In genomic region chr20:44173846-44174245, GRCh38 we compare ENCODE assay signal across 18 cellular contexts. TPM values are rescaled to one million over a fixed set of nuclear protein-coding genes. Genes with fewer than 3 reads are reported as not detected.
"Had no signal": no experiment of that assay in that cellular context is flagged by ENCODE, and none has a peak within 500 bp of the region (broad histone marks: within the 10 kb centered on the region; RNA-seq: fewer than 3 reads in every experiment).

No MANE protein-coding gene starts in this region.

- H3K4me3 ChIP-seq: spleen, vagina had no signal

- H3K27ac ChIP-seq: spleen, vagina had no signal

- H3K36me3 ChIP-seq: spleen, vagina had no signal

- H3K9me3 ChIP-seq: spleen, vagina had no signal

- ATAC-seq: activated CD4-positive, alpha-beta T cell treated with anti-CD3 and anti-CD28 coated beads for 36 hours; activated CD8-positive, alpha-beta memory T cell treated with anti-CD3 and anti-CD28 coated beads, Interleukin-2, amount 10 ng/mL, durations not matched to agents 7 days and 5 days; effector memory CD8-positive, alpha-beta T cell; right cardiac atrium; stimulated activated memory B cell treated with anti-CD40 and anti-IgM and Interleukin-4, amounts not matched to agents 10 μg/mL and 1 μg/mL and 100 μg/mL, for 72 hours; WTC11 had no signal

- H3K27me3 ChIP-seq: vagina had no signal

- DNase-seq: activated CD4-positive, alpha-beta memory T cell treated with anti-CD3 and anti-CD28 coated beads, Interleukin-2, amount 10 ng/mL, durations not matched to agents 7 days and 5 days; activated CD4-positive, alpha-beta T cell treated with anti-CD3 and anti-CD28 coated beads for 36 hours; activated CD8-positive, alpha-beta memory T cell treated with anti-CD3 and anti-CD28 coated beads, Interleukin-2, amount 10 ng/mL, durations not matched to agents 7 days and 5 days; amniotic stem cell; dermis blood vessel endothelial cell; effector memory CD8-positive, alpha-beta T cell; hypothalamus; occipital lobe; right cardiac atrium; spleen; stimulated activated CD4-positive, alpha-beta T cell treated with anti-CD3 and anti-CD28 coated beads, Interleukin-4, amount 100 ng/mL, for 4 hours; SW 1271 had no signal

RNA-seq across cellular contexts. Expression of gene JPH2, which starts 13.1 kb away (rescaled TPM):
- total RNA-seq: activated CD8-positive, alpha-beta memory T cell treated with anti-CD3 and anti-CD28 coated beads, Interleukin-2, amount 10 ng/mL, durations not matched to agents 7 days and 5 days; lung microvascular endothelial cell; T-helper 2 cell treated with Interferon-gamma antibody and Interleukin-4, amounts not matched to agents 100 ng/mL and 5 ng/mL, for 36 hours had no signal
- polyA plus RNA-seq: neural cell had no signal
